Comparison of ENCODE assay signal across 2 cellular contexts in the genomic region with DNA sequence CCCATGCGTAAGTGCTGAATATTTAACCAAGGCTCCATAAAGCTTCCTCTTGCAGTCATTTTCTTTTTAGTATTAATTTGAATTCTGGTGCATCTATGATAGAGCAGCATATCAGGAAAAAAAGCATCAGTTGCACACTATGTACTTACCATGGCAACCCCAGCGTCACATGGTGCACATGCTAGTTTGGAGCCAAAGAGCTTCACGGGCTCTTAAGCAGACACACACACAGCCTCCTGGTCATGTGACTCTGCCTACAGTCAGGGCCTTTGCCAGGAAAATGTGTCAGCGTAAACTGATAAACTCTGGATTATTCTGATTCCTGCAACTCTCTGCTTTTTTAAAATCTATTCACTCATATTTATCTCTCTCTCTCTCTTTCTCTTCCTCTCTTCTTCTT.
A peak's percentile ranks its signal among the peaks of the same experiment; 100 is the strongest.
TF ChIP-seq lines count a peak whose summit lies in the region.

No MANE protein-coding gene starts in this region.

TF ChIP-seq in H1, 55 proteins besides CTCF, POLR2A, EP300 and RAD21:
- TF ChIP-seq ZNF274 (IDR thresholded peaks at IDR 0.05; ENCODE audit: borderline replicate concordance, extremely low read depth, low read length) (no peak), CREB1 (IDR thresholded peaks at IDR 0.05) (no peak)
- TF ChIP-seq, protein P1, sequence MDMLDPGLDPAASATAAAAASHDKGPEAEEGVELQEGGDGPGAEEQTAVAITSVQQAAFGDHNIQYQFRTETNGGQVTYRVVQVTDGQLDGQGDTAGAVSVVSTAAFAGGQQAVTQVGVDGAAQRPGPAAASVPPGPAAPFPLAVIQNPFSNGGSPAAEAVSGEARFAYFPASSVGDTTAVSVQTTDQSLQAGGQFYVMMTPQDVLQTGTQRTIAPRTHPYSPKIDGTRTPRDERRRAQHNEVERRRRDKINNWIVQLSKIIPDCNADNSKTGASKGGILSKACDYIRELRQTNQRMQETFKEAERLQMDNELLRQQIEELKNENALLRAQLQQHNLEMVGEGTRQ (IDR thresholded peaks at IDR 0.05; ENCODE audit: low read length) = peak; percentile 65

TF ChIP-seq in HEK293T, 16 proteins besides CTCF, POLR2A, EP300 and RAD21:
- TF ChIP-seq TARDBP (IDR thresholded peaks at IDR 0.05) = no peak
- TF ChIP-seq SUZ12 (IDR thresholded peaks at IDR 0.05) = no peak
- TF ChIP-seq BHLHE40 (IDR thresholded peaks at IDR 0.05; ENCODE audit: borderline replicate concordance) = no peak
- no peak for TF ChIP-seq HDGF (IDR thresholded peaks at IDR 0.05; ENCODE audit: borderline replicate concordance)
- TF ChIP-seq NFRKB (IDR thresholded peaks at IDR 0.05) = no peak
- TF ChIP-seq, protein P2, sequence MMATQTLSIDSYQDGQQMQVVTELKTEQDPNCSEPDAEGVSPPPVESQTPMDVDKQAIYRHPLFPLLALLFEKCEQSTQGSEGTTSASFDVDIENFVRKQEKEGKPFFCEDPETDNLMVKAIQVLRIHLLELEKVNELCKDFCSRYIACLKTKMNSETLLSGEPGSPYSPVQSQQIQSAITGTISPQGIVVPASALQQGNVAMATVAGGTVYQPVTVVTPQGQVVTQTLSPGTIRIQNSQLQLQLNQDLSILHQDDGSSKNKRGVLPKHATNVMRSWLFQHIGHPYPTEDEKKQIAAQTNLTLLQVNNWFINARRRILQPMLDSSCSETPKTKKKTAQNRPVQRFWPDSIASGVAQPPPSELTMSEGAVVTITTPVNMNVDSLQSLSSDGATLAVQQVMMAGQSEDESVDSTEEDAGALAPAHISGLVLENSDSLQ (IDR thresholded peaks at IDR 0.05) = no peak
- no peak for TF ChIP-seq SP1 (IDR thresholded peaks at IDR 0.05)
- no peak for TF ChIP-seq LEF1 (IDR thresholded peaks at IDR 0.05; ENCODE audit: borderline replicate concordance)
- TF ChIP-seq L3MBTL2 (conservative IDR thresholded peaks at IDR 0.05) = no peak
- no peak for TF ChIP-seq CTBP1 (IDR thresholded peaks at IDR 0.05; ENCODE audit: borderline replicate concordance)
- TF ChIP-seq FOXA1 (IDR thresholded peaks at IDR 0.05) = no peak
- no peak for TF ChIP-seq ZNF384 (IDR thresholded peaks at IDR 0.05)
- TF ChIP-seq ELF4 (IDR thresholded peaks at IDR 0.05) = no peak
- TF ChIP-seq ARNT (IDR thresholded peaks at IDR 0.05) = no peak
